In the genomic region with DNA sequence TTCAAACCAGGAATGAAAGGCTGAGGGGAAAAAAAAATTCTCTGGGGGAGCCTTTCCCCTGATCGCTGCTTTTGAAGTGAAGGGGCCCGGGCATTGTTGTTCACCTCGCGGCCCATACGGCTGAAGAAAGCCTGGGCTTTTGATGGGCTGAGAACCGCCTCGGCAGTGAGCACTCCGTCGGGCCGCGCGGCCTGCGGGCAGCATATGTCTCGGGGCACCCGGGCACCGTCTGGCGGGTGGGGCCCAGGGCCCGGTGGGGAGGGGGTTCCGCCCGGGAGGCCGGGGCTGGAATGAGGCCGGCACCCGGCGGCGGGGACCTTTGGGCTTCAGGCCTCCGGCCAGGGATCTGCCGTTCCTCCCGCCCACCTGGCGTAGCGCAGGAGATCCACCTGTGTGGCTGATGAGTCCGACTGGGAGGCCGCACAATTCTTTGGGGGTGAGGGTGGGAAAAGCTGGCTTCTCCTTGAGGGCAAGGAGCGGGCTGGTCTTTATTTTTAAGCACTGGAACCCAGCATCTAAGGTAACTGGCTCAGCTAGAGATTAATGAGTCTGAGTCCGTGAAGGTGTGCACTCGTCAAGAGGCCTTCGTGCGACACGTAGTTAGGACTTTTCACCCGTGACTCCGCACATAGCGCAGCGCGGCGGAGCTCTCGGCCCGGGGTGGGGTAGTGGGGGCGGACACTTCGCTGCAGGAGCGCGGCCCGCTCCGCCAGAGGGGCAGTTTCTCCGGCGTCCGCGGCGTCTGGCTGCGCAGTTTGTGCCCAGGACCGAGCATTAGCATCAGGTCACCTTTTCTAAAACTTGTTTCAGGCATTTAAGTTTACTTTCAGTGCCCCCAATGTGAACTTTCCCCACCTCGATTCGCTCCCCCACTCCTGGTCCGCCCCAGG, we compare ENCODE assay signal across 1 cellular context.
TF ChIP-seq lines count a peak whose summit lies in the region.

No MANE protein-coding gene starts in this region.

TF ChIP-seq in H1, 55 proteins besides CTCF, POLR2A, EP300 and RAD21 (continued from another document):
- TF ChIP-seq CBX8 (IDR thresholded peaks at IDR 0.05; ENCODE audit: borderline replicate concordance, low read depth, low read length), result peak; percentile 64; the same call in 1 of the 2 replicates
